In the genomic region with DNA sequence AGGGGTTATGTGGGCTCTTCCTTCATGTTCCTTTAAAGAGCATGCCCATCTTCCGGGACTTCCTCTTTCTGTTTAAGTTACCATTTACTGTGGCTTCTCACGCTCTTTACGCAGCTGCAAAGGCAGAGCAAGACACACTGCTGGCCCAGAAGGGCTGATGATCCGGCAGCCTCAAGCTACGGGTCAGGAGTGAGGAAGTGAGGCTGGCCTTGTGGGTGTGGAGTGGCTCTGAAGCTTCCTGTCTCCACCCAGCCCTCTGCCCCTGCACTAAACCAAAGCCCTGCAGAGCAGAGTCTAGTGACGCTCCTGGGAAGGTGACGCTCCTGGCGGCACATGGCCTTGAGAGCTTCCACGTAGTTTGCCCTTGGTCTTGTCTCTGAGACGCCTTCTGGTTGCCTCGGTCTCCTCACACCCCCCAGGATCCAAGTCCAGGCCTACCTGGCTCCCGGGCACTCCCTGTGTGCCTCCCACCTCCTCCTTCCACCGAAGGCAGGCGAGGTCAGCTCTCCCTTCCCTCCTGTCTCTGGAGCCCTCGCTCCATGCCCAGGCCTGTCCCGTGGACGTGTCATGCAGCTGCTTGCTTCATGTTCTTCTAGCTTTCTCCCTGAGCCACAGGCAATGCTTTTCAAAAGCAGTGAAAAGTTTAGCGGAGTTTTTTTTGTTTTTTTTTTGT, we compare ENCODE assay signal across 10 cellular contexts. TPM values are rescaled to one million over a fixed set of nuclear protein-coding genes. Genes with fewer than 3 reads are reported as not detected.
DNase-seq lines count a peak whose midpoint lies in the region; ATAC-seq lines count a peak whose summit lies in the region.
"Had no signal": no experiment of that assay in that cellular context is flagged by ENCODE, and none has a peak within 500 bp of the region (broad histone marks: within the 10 kb centered on the region; RNA-seq: fewer than 3 reads in every experiment).

No MANE protein-coding gene starts in this region.

- H3K4me1 ChIP-seq in urinary bladder (ENCODE audit: insufficient read depth): peaks cover 2% of the 10 kb centered on the region
- H3K4me1 ChIP-seq: parathyroid adenoma had no signal

- no peaks in the 10 kb centered on the region for H3K36me3 ChIP-seq in urinary bladder (ENCODE audit: insufficient read depth)
- H3K36me3 ChIP-seq: SJSA1 had no signal

- peak overlapping the region; percentile 88 for H3K27ac ChIP-seq in urinary bladder (ENCODE audit: low read depth)
- H3K27ac ChIP-seq: parathyroid adenoma had no signal

- WGBS in urinary bladder: 71% methylated on average over 18 of the region's 18 CpGs

- no peak overlapping the region for H3K4me3 ChIP-seq in urinary bladder (ENCODE audit: low read depth, low read length)
- H3K4me3 ChIP-seq: SJSA1 had no signal

- DNase-seq in GM19238 (ENCODE audit: insufficient read length, low spot score) (peak; percentile 65), pons (ENCODE audit: low spot score) (peak; percentile 87), AG08396 (ENCODE audit: low spot score) (no peak), NCI-H526 treated with DMSO at 0.1 percent for 48 hours (lab: John Stamatoyannopoulos, UW) (no peak)
- DNase-seq in activated CD4-positive, alpha-beta T cell treated with anti-CD3 and anti-CD28 coated beads for 4 hours: peak; percentile 57 to 71
- peak; percentile 70 for DNase-seq in effector CD4-positive, alpha-beta T cell

- ATAC-seq in HG03175 (IDR thresholded peaks at IDR 0.05; ENCODE audit: unreplicated experiment): peak; percentile 96

RNA-seq across cellular contexts. Expression of gene ARL4C, which starts 50.3 kb away (rescaled TPM):
- total RNA-seq in urinary bladder: 6.3 TPM
- polyA plus RNA-seq in urinary bladder: 22.4 TPM

Comparison
In these comparisons a context has a peak if more than half of its experiments do, and no peak if none do; other contexts are left out.
1. DNase-seq: peak in GM19238 (single experiment), activated CD4-positive, alpha-beta T cell treated with anti-CD3 and anti-CD28 coated beads for 4 hours (2 of 2), effector CD4-positive, alpha-beta T cell (single experiment) and pons (single experiment); none in AG08396 (single experiment) and NCI-H526 treated with DMSO at 0.1 percent for 48 hours (single experiment).